12 cellular contexts compared by ENCODE assay signal in genomic region chr1:1310476-1311053, GRCh38. TPM values are rescaled to one million over a fixed set of nuclear protein-coding genes. Genes with fewer than 3 reads are reported as not detected.
DNase-seq lines count a peak whose midpoint lies in the region; ATAC-seq and TF ChIP-seq lines count a peak whose summit lies in the region.
"Had no signal": no experiment of that assay in that cellular context is flagged by ENCODE, and none has a peak within 500 bp of the region (broad histone marks: within the 10 kb centered on the region; RNA-seq: fewer than 3 reads in every experiment).

No MANE protein-coding gene starts in this region.

- intact Hi-C loops in activated naive CD4-positive, alpha-beta T cell treated with anti-CD3 and anti-CD28 coated beads for 36 hours (cut with micrococcal nuclease): no loop called here
- intact Hi-C loops in esophagus squamous epithelium (cut with DNase I): no loop called here

- CTCF ChIA-PET in activated naive CD4-positive, alpha-beta T cell treated with anti-CD3 and anti-CD28 coated beads for 36 hours (lab: Charles Lee): interaction anchor here (1.3 kb wide), 1 partner anchor 188 kb away, joined by 6 read pairs; no protein-coding TSS in a partner anchor
- CTCF ChIA-PET in WTC11 (lab: Charles Lee): interaction anchor here (1.8 to 3.2 kb wide), 2 partner anchors 10 to 20 kb away, joined by 6 to 17 read pairs; no protein-coding TSS in a partner anchor

- TF ChIP-seq CTCF in WTC11 (IDR thresholded peaks at IDR 0.05): no peak
- TF ChIP-seq CTCF in esophagus squamous epithelium (IDR thresholded peaks at IDR 0.05): no peak
- TF ChIP-seq CTCF in type B pancreatic cell (conservative IDR thresholded peaks at IDR 0.05): no peak

- H3K27ac ChIP-seq in esophagus squamous epithelium: peak overlapping the region; percentile 95 to 99 (median 98)
- H3K27ac ChIP-seq: upper lobe of right lung had no signal

- WGBS in esophagus squamous epithelium, 2 donors: 52 to 60% methylated on average over 2 to 4 of the region's 21 CpGs

- POLR2A ChIA-PET in WTC11 (lab: Charles Lee): interaction anchor here (1.1 kb wide), 1 partner anchor 296 kb away, joined by 3 read pairs; no protein-coding TSS in a partner anchor

- H3K4me3 ChIP-seq in esophagus squamous epithelium: peak overlapping the region; percentile 70 to 76 (median 74)

- no peak for ATAC-seq in WTC11
- ATAC-seq in GM18907 (IDR thresholded peaks at IDR 0.05; ENCODE audit: unreplicated experiment): no peak
- ATAC-seq in GM18511 (IDR thresholded peaks at IDR 0.05; ENCODE audit: unreplicated experiment): no peak
- ATAC-seq: activated CD4-positive, alpha-beta T cell treated with anti-CD3 and anti-CD28 coated beads for 36 hours; upper lobe of right lung had no signal

- no peaks in the 10 kb centered on the region for H3K27me3 Mint-ChIP-seq in activated naive CD4-positive, alpha-beta T cell treated with anti-CD3 and anti-CD28 coated beads for 36 hours (ENCODE audit: low read depth)
- H3K27me3 Mint-ChIP-seq in WTC11 (ENCODE audit: low read depth): peaks cover 6% of the 10 kb centered on the region; the same call in 1 of the 2 replicates
- no peaks in the 10 kb centered on the region for H3K27me3 Mint-ChIP-seq in type B pancreatic cell
- H3K27me3 Mint-ChIP-seq: activated CD4-positive, alpha-beta T cell treated with anti-CD3 and anti-CD28 coated beads for 36 hours had no signal

- H3K36me3 Mint-ChIP-seq in activated naive CD4-positive, alpha-beta T cell treated with anti-CD3 and anti-CD28 coated beads for 36 hours (ENCODE audit: low read depth): peaks cover 5% of the 10 kb centered on the region
- H3K36me3 Mint-ChIP-seq in WTC11: peaks cover 13% of the 10 kb centered on the region
- H3K36me3 Mint-ChIP-seq in type B pancreatic cell: peaks cover 3% of the 10 kb centered on the region

- no peaks in the 10 kb centered on the region for H3K9me3 ChIP-seq in esophagus squamous epithelium
- H3K9me3 ChIP-seq: upper lobe of right lung had no signal

- no peak for DNase-seq in activated naive CD4-positive, alpha-beta T cell treated with anti-CD3 and anti-CD28 coated beads for 36 hours
- no peak for DNase-seq in activated naive CD4-positive, alpha-beta T cell treated with Interleukin-2 at 50 U/mL for 16 hours
- DNase-seq in WTC11 (ENCODE audit: low spot score): no peak
- no peak for DNase-seq in esophagus squamous epithelium (lab: John Stamatoyannopoulos, UW)
- no peak for DNase-seq in type B pancreatic cell (ENCODE audit: extremely low spot score, unreplicated experiment)
- DNase-seq in stimulated activated CD4-positive, alpha-beta T cell treated with anti-CD3 and anti-CD28 coated beads, Interleukin-4, amount 100 ng/mL, for 1 hour: no peak
- DNase-seq: activated CD4-positive, alpha-beta T cell treated with anti-CD3 and anti-CD28 coated beads for 36 hours; NCI-H187; upper lobe of right lung had no signal

- peaks cover 18% of the 10 kb centered on the region for H3K4me1 Mint-ChIP-seq in activated naive CD4-positive, alpha-beta T cell treated with anti-CD3 and anti-CD28 coated beads for 36 hours (ENCODE audit: low read depth)
- H3K4me1 Mint-ChIP-seq in WTC11 (peaks cover 22% of the 10 kb centered on the region), type B pancreatic cell (ENCODE audit: unreplicated experiment) (peaks cover 11% of the 10 kb centered on the region)

- no peaks in the 10 kb centered on the region for H3K27me3 ChIP-seq in esophagus squamous epithelium
- H3K27me3 ChIP-seq: upper lobe of right lung had no signal

- H3K9me3 Mint-ChIP-seq in activated naive CD4-positive, alpha-beta T cell treated with anti-CD3 and anti-CD28 coated beads for 36 hours: no peaks in the 10 kb centered on the region
- no peaks in the 10 kb centered on the region for H3K9me3 Mint-ChIP-seq in WTC11
- no peaks in the 10 kb centered on the region for H3K9me3 Mint-ChIP-seq in type B pancreatic cell

- H3K27ac Mint-ChIP-seq in activated naive CD4-positive, alpha-beta T cell treated with anti-CD3 and anti-CD28 coated beads for 36 hours: no peak overlapping the region
- H3K27ac Mint-ChIP-seq in WTC11 (no peak overlapping the region), type B pancreatic cell (peak overlapping the region; percentile 56)
- H3K27ac Mint-ChIP-seq: activated CD4-positive, alpha-beta T cell treated with anti-CD3 and anti-CD28 coated beads for 36 hours had no signal

- peak in 1 of 4 donors; percentile 7 for TF ChIP-seq POLR2A in esophagus squamous epithelium (IDR thresholded peaks at IDR 0.05)

- H3K4me3 Mint-ChIP-seq in activated naive CD4-positive, alpha-beta T cell treated with anti-CD3 and anti-CD28 coated beads for 36 hours: peak overlapping the region; percentile 18
- H3K4me3 Mint-ChIP-seq in WTC11: 0 out of 2 replicates have a peak overlapping the region, but pooled peaks have one; percentile 27
- H3K4me3 Mint-ChIP-seq in type B pancreatic cell: peak overlapping the region; percentile 79

- H3K36me3 ChIP-seq in esophagus squamous epithelium: peaks cover 34 to 55% (median 34%) of the 10 kb centered on the region in 3 donors

- peaks cover 32 to 57% (median 41%) of the 10 kb centered on the region in 3 donors for H3K4me1 ChIP-seq in esophagus squamous epithelium

TF ChIP-seq in WTC11, 78 proteins besides CTCF, POLR2A, EP300 and RAD21:
- no peak for TF ChIP-seq USF1 (CRISPR knock-in tag; IDR thresholded peaks at IDR 0.05)
TF ChIP-seq in WTC11: peak in this region for 0.

RNA-seq across cellular contexts. Expression of gene PUSL1, which starts 2.2 kb away (rescaled TPM):
- 10 to 100 TPM; 17.0 to 17.6 TPM for total RNA-seq in activated naive CD4-positive, alpha-beta T cell treated with anti-CD3 and anti-CD28 coated beads for 36 hours
- total RNA-seq in WTC11 (2021) (42.5 to 51.5 TPM (median 43.6 TPM) in 3 replicates), esophagus squamous epithelium (10 to 100 TPM; 20.0 to 52.5 (median 33.2) TPM), type B pancreatic cell (ENCODE audit: low replicate concordance) (20.4 and 25.5 TPM in 2 replicates)

RNA-seq across cellular contexts. Expression of gene ACAP3, which starts 2.8 kb away (rescaled TPM):
- total RNA-seq in activated naive CD4-positive, alpha-beta T cell treated with anti-CD3 and anti-CD28 coated beads for 36 hours: 10 to 100 TPM; 24.1 to 25.3 TPM
- 25.1 to 42.2 TPM (median 30.7 TPM) in 3 replicates for total RNA-seq in WTC11 (2021)
- total RNA-seq in esophagus squamous epithelium: 10 to 100 TPM; 36.4 to 66.7 (median 56.9) TPM
- total RNA-seq in type B pancreatic cell (ENCODE audit: low replicate concordance): 93.9 and 103 TPM in 2 replicates

RNA-seq across cellular contexts. Expression of gene INTS11, which starts 13.9 kb away (rescaled TPM):
- 100 to 1,000 TPM; 117 to 118 TPM for total RNA-seq in activated naive CD4-positive, alpha-beta T cell treated with anti-CD3 and anti-CD28 coated beads for 36 hours
- total RNA-seq in WTC11 (2021) (144 to 170 TPM (median 160 TPM) in 3 replicates), esophagus squamous epithelium (10 to 100 TPM; 61.5 to 82.0 (median 63.6) TPM), type B pancreatic cell (ENCODE audit: low replicate concordance) (127 and 138 TPM in 2 replicates)

RNA-seq across cellular contexts. Expression of gene CPTP, which starts 14.0 kb away (rescaled TPM):
- 1 to 10 TPM; 5.6 to 5.7 TPM for total RNA-seq in activated naive CD4-positive, alpha-beta T cell treated with anti-CD3 and anti-CD28 coated beads for 36 hours
- total RNA-seq in WTC11 (2021) (10.3 to 14.4 TPM (median 12.3 TPM) in 3 replicates), esophagus squamous epithelium (10 to 100 TPM; 27.7 to 75.2 (median 33.4) TPM), type B pancreatic cell (ENCODE audit: low replicate concordance) (24.2 and 28.5 TPM in 2 replicates)

RNA-seq across cellular contexts. Expression of gene TAS1R3, which starts 20.5 kb away (rescaled TPM):
- total RNA-seq in activated naive CD4-positive, alpha-beta T cell treated with anti-CD3 and anti-CD28 coated beads for 36 hours: under 1 TPM; 0.10 to 0.14 TPM
- total RNA-seq in WTC11 (2021) (0.18 to 0.22 TPM (median 0.21 TPM) in 3 replicates), esophagus squamous epithelium (under 1 TPM; 0.13 to 0.57 (median 0.30) TPM), type B pancreatic cell (ENCODE audit: low replicate concordance) (0.83 and 0.89 TPM in 2 replicates)
- total RNA-seq: SK-MEL-5 had no signal

Comparison
In these comparisons a context has a peak if more than half of its experiments do, and no peak if none do; other contexts are left out.
1. H3K4me3 Mint-ChIP-seq: peak in every context shown above with its lines; median percentile 79 in type B pancreatic cell; 27 in WTC11; 18 in activated naive CD4-positive, alpha-beta T cell treated with anti-CD3 and anti-CD28 coated beads for 36 hours.